ENCODE assay signal across 1 cellular context in genomic region chr1:55053265-55053954, GRCh38.
TF ChIP-seq lines count a peak whose summit lies in the region.

No MANE protein-coding gene starts in this region.

TF ChIP-seq in HepG2, 621 proteins besides CTCF, POLR2A, EP300 and RAD21 (continued from another document and continues in another):
- no peak for TF ChIP-seq ZSCAN5A (CRISPR knock-in tag; IDR thresholded peaks at IDR 0.05; ENCODE audit: borderline replicate concordance)
- TF ChIP-seq HINFP (CRISPR knock-in tag; IDR thresholded peaks at IDR 0.05; ENCODE audit: low read depth): no peak
- TF ChIP-seq SIX4 (CRISPR knock-in tag; IDR thresholded peaks at IDR 0.05): no peak
- no peak for TF ChIP-seq ETV6 (CRISPR knock-in tag; conservative IDR thresholded peaks at IDR 0.05)
- TF ChIP-seq CCDC6 (CRISPR knock-in tag; IDR thresholded peaks at IDR 0.05): 0 out of 2 replicates have a peak, but pooled peaks have one; percentile 36
- TF ChIP-seq RXRB (CRISPR knock-in tag; IDR thresholded peaks at IDR 0.05; ENCODE audit: borderline replicate concordance): peak; percentile 91
- no peak for TF ChIP-seq THAP11 (CRISPR knock-in tag; IDR thresholded peaks at IDR 0.05)
- no peak for TF ChIP-seq ZNF33B (CRISPR knock-in tag; IDR thresholded peaks at IDR 0.05)
- peak; percentile 42; the same call in 1 of the 2 replicates for TF ChIP-seq GMEB1 (CRISPR knock-in tag; IDR thresholded peaks at IDR 0.05; ENCODE audit: borderline replicate concordance)
- TF ChIP-seq SPEN (CRISPR knock-in tag; IDR thresholded peaks at IDR 0.05; ENCODE audit: low read depth): peak; percentile 30; the same call in 1 of the 2 replicates
- TF ChIP-seq NR1H2 (CRISPR knock-in tag; IDR thresholded peaks at IDR 0.05; ENCODE audit: borderline replicate concordance, low read depth): no peak
- no peak for TF ChIP-seq SNAPC4 (CRISPR knock-in tag; IDR thresholded peaks at IDR 0.05)
- TF ChIP-seq ZNF317 (CRISPR knock-in tag; IDR thresholded peaks at IDR 0.05): no peak
- TF ChIP-seq ZNF441 (CRISPR knock-in tag; IDR thresholded peaks at IDR 0.05; ENCODE audit: borderline replicate concordance): no peak
- no peak; the same call in 1 of the 2 replicates for TF ChIP-seq POGK (CRISPR knock-in tag; conservative IDR thresholded peaks at IDR 0.05)
- peak; percentile 73; the same call in 1 of the 2 replicates for TF ChIP-seq NCOR1 (IDR thresholded peaks at IDR 0.05; ENCODE audit: borderline replicate concordance, low read length)
- TF ChIP-seq ZNF652 (CRISPR knock-in tag; IDR thresholded peaks at IDR 0.05; ENCODE audit: borderline replicate concordance, low read depth): no peak
- TF ChIP-seq ZNF768 (CRISPR knock-in tag; IDR thresholded peaks at IDR 0.05): peak; percentile 98
- no peak for TF ChIP-seq RBM22 (optimal IDR thresholded peaks at IDR 0.05; ENCODE audit: low read length)
- no peak for TF ChIP-seq ZFP36 (IDR thresholded peaks at IDR 0.05; ENCODE audit: borderline replicate concordance, low read depth, low read length, partially characterized antibody)
- TF ChIP-seq ISL2 (CRISPR knock-in tag; IDR thresholded peaks at IDR 0.05): no peak
- TF ChIP-seq PITX1 (CRISPR knock-in tag; IDR thresholded peaks at IDR 0.05): peak; percentile 79; the same call in 1 of the 2 replicates
- TF ChIP-seq ZNF629 (CRISPR knock-in tag; conservative IDR thresholded peaks at IDR 0.05): no peak
- no peak for TF ChIP-seq GPBP1L1 (CRISPR knock-in tag; IDR thresholded peaks at IDR 0.05)
- TF ChIP-seq MED1 (CRISPR knock-in tag; IDR thresholded peaks at IDR 0.05): peak; percentile 51; the same call in 1 of the 2 replicates
- TF ChIP-seq FOXK1 (CRISPR knock-in tag; IDR thresholded peaks at IDR 0.05; ENCODE audit: borderline replicate concordance, low read depth): 0 out of 2 replicates have a peak, but pooled peaks have one; percentile 18
- TF ChIP-seq FOXJ3 (CRISPR knock-in tag; IDR thresholded peaks at IDR 0.05; ENCODE audit: borderline replicate concordance): peak; percentile 52; the same call in 1 of the 2 replicates
- no peak for TF ChIP-seq ADNP (CRISPR knock-in tag; IDR thresholded peaks at IDR 0.05)
- no peak for TF ChIP-seq REST (IDR thresholded peaks at IDR 0.05; ENCODE audit: borderline replicate concordance in 1 of 2, low read depth in 1 of 2, low read length in 2 of 2)
- no peak for TF ChIP-seq EHMT2 (IDR thresholded peaks at IDR 0.05; ENCODE audit: borderline replicate concordance, low read depth, low read length)
- TF ChIP-seq ATF4 (CRISPR knock-in tag; IDR thresholded peaks at IDR 0.05): no peak
- TF ChIP-seq MXD1 (CRISPR knock-in tag; IDR thresholded peaks at IDR 0.05): no peak
- peak; percentile 74 for TF ChIP-seq NR2C2 (CRISPR knock-in tag; IDR thresholded peaks at IDR 0.05; ENCODE audit: borderline replicate concordance)
- TF ChIP-seq TAF1 (CRISPR knock-in tag; IDR thresholded peaks at IDR 0.05): peak; percentile 4; the same call in 1 of the 2 replicates
- TF ChIP-seq ZNF644 (CRISPR knock-in tag; IDR thresholded peaks at IDR 0.05; ENCODE audit: low read depth): no peak
- TF ChIP-seq ZNF720 (CRISPR knock-in tag; IDR thresholded peaks at IDR 0.05): no peak
- no peak for TF ChIP-seq ZNF264 (CRISPR knock-in tag; IDR thresholded peaks at IDR 0.05)
- no peak for TF ChIP-seq TERF1 (CRISPR knock-in tag; IDR thresholded peaks at IDR 0.05)
- TF ChIP-seq ATM (IDR thresholded peaks at IDR 0.05; ENCODE audit: borderline replicate concordance): no peak
- TF ChIP-seq ZNF292 (CRISPR knock-in tag; IDR thresholded peaks at IDR 0.05; ENCODE audit: borderline replicate concordance, low read depth): peak; percentile 23; the same call in 1 of the 2 replicates
- TF ChIP-seq HCFC1 (IDR thresholded peaks at IDR 0.05; ENCODE audit: low read depth, low read length): no peak
- peak; percentile 90; the same call in 1 of the 2 replicates for TF ChIP-seq RXRA (CRISPR knock-in tag; IDR thresholded peaks at IDR 0.05)
- no peak for TF ChIP-seq ZNF777 (CRISPR knock-in tag; IDR thresholded peaks at IDR 0.05)
- no peak for TF ChIP-seq RARG (CRISPR knock-in tag; IDR thresholded peaks at IDR 0.05; ENCODE audit: low read depth)
- TF ChIP-seq ZNF382 (CRISPR knock-in tag; IDR thresholded peaks at IDR 0.05; ENCODE audit: borderline replicate concordance): no peak
